In genomic region chr20:47150403-47151152, GRCh38 we compare ENCODE assay signal across 8 cellular contexts.
DNase-seq lines count a peak whose midpoint lies in the region; ATAC-seq, FAIRE-seq and TF ChIP-seq lines count a peak whose summit lies in the region.

No MANE protein-coding gene starts in this region.

- TF ChIP-seq EP300 in K562 (IDR thresholded peaks at IDR 0.05; ENCODE audit: low read length) = no peak

- no peaks in the 10 kb centered on the region for H3K9me3 ChIP-seq in K562 (replicated peaks; ENCODE audit: control insufficient read depth, insufficient read depth, low read depth, low read length)

- TF ChIP-seq POLR2A in K562 (conservative IDR thresholded peaks at IDR 0.05) = no peak

- 37% methylated on average over 10 of the region's 11 CpGs for WGBS in K562 (ENCODE audit: insufficient coverage, low coverage, missing lambda C conversion rate)

- peak; percentile 75 to 86 (median 82) for TF ChIP-seq CTCF in K562 (IDR thresholded peaks at IDR 0.05 in 2 of 3, conservative IDR thresholded peaks at IDR 0.05 in 1 of 3; ENCODE audit: insufficient read depth in 2 of 3, low read depth in 1 of 3, low read length in 3 of 3)

- peaks cover 22 to 47% of the 10 kb centered on the region in 2 experiments for H3K27me3 ChIP-seq in K562 (ENCODE audit: control insufficient read depth in 2 of 2, insufficient read depth in 2 of 2, low read length in 2 of 2)

- no peak overlapping the region for H3K4me2 ChIP-seq in K562 (ENCODE audit: insufficient read depth, low read length)

- FAIRE-seq in K562 (lab: Jason Lieb, UNC) = peak; percentile 97

- H3K9me1 ChIP-seq in K562 (ENCODE audit: control insufficient read depth, insufficient read depth, low read length) = no peaks in the 10 kb centered on the region

- no peak overlapping the region for H3K27ac ChIP-seq in K562 (ENCODE audit: extremely low read depth, low read depth, low read length)

- intact Hi-C loops in K562 (cut with micrococcal nuclease) = loop anchor here (1.0 to 5.0 kb wide), 2 partner anchors 378 to 392 kb away; no protein-coding TSS in a partner anchor

- CTCF ChIA-PET in K562 (lab: Yijun Ruan, JAX; ENCODE audit: low intra/inter-chr PET ratio) = interaction anchor here (0.6 to 1.2 kb wide), 2 partner anchors 392 to 732 kb away, joined by 3 read pairs; no protein-coding TSS in a partner anchor

- peak overlapping the region; percentile 64 for H2AFZ ChIP-seq in K562 (ENCODE audit: low read depth, low read length)

- POLR2A ChIA-PET in K562 (lab: Yijun Ruan, JAX) = interaction anchor here (0.6 kb wide), 1 partner anchor 280 kb away, joined by 3 read pairs; no protein-coding TSS in a partner anchor

- TF ChIP-seq RAD21 in K562 (CRISPR knock-in tag; conservative IDR thresholded peaks at IDR 0.05 in 1 of 2, IDR thresholded peaks at IDR 0.05 in 1 of 2) = peak; percentile 43 to 79

- in situ Hi-C loops in K562 (cut with MboI) = loop anchor here (10.0 kb wide), 1 partner anchor 396 kb away; no protein-coding TSS in a partner anchor

- no peak overlapping the region for H3K4me3 ChIP-seq in K562

- H3K36me3 ChIP-seq in K562 (ENCODE audit: control insufficient read depth, insufficient read depth, low read length) = no peaks in the 10 kb centered on the region

- ATAC-seq in K562 (peak; percentile 100), GM21515 (IDR thresholded peaks at IDR 0.05; ENCODE audit: unreplicated experiment) (no peak), HG02763 (IDR thresholded peaks at IDR 0.05; ENCODE audit: unreplicated experiment) (no peak)

- no peaks in the 10 kb centered on the region for H3K79me2 ChIP-seq in K562 (ENCODE audit: control insufficient read depth, insufficient read depth, low read length)

- 0 out of 2 replicates have a peak, but pooled peaks cover 4% of the 10 kb centered on the region for H4K20me1 ChIP-seq in K562 (replicated peaks; ENCODE audit: control insufficient read depth, insufficient read depth, low read length)

- DNase-seq in DMS 273 (lab: John Stamatoyannopoulos, UW; ENCODE audit: unreplicated experiment) (peak; percentile 73), HK-2 (ENCODE audit: unreplicated experiment) (peak; percentile 50), NOMO-1 (lab: John Stamatoyannopoulos, UW; ENCODE audit: unreplicated experiment in 2 of 2) (peak; percentile 14 to 33), K562 (ENCODE audit: extremely low read depth in 1 of 4, low spot score in 3 of 4) (peak; percentile 74 to 83 (median 79)), iPS-NIHi7 (ENCODE audit: extremely low spot score) (peak; percentile 94)
- DNase-seq in stimulated activated CD4-positive, alpha-beta T cell treated with anti-CD3 and anti-CD28 coated beads, TNF-alpha, amount 100 ng/mL, for 48 hours (ENCODE audit: low read depth in 3 of 3) = peak in 2 of 3 donors; percentile 0 to 2

- H3K9ac ChIP-seq in K562 (ENCODE audit: insufficient read depth in 1 of 2, low read depth in 2 of 2, low read length in 2 of 2) = no peak overlapping the region

- BruUV-seq in K562 (replicated peaks; lab: Mats Ljungman, UMichigan) = no TSS peak

- H3K4me1 ChIP-seq in K562 (replicated peaks in 1 of 2; ENCODE audit: control insufficient read depth in 2 of 2, insufficient read depth in 2 of 2, low read length in 2 of 2) = no peaks in the 10 kb centered on the region

TF ChIP-seq in K562, 482 proteins besides CTCF, POLR2A, EP300 and RAD21 (continues in another document):
- TF ChIP-seq CEBPZ (IDR thresholded peaks at IDR 0.05; ENCODE audit: borderline replicate concordance, low read depth, low read length) (no peak), MITF (IDR thresholded peaks at IDR 0.05) (peak; percentile 71), MYNN (IDR thresholded peaks at IDR 0.05) (no peak), MYNN (CRISPR knock-in tag; IDR thresholded peaks at IDR 0.05) (no peak), LEF1 (IDR thresholded peaks at IDR 0.05) (peak; percentile 38; the same call in 1 of the 2 replicates), CTCFL (IDR thresholded peaks at IDR 0.05; ENCODE audit: borderline replicate concordance, insufficient read depth, low read depth, low read length, poor library complexity, severe bottlenecking) (peak; percentile 98), CBFA2T2 (conservative IDR thresholded peaks at IDR 0.05) (peak; percentile 58), STAG1 (CRISPR knock-in tag; IDR thresholded peaks at IDR 0.05; ENCODE audit: borderline replicate concordance) (peak; percentile 51; the same call in 1 of the 2 replicates), RFX7 (CRISPR knock-in tag; IDR thresholded peaks at IDR 0.05) (no peak), ZNF124 (CRISPR knock-in tag; IDR thresholded peaks at IDR 0.05) (no peak), ZNF143 (CRISPR knock-in tag; IDR thresholded peaks at IDR 0.05) (peak; percentile 92), CTBP1 (IDR thresholded peaks at IDR 0.05; ENCODE audit: borderline replicate concordance) (peak; percentile 43; the same call in 1 of the 2 replicates), UBTF (IDR thresholded peaks at IDR 0.05; ENCODE audit: borderline replicate concordance in 1 of 2, low read depth in 2 of 2, low read length in 2 of 2) (no peak), TEAD2 (tag; IDR thresholded peaks at IDR 0.05) (peak; percentile 86), DIDO1 (tag; IDR thresholded peaks at IDR 0.05; ENCODE audit: low read depth) (peak; percentile 51; the same call in 1 of the 2 replicates), ZNF23 (CRISPR knock-in tag; IDR thresholded peaks at IDR 0.05) (no peak), HCFC1 (IDR thresholded peaks at IDR 0.05; ENCODE audit: low read depth, low read length) (peak; percentile 95)

Comparison
In these comparisons a context has a peak if more than half of its experiments do, and no peak if none do; other contexts are left out.
1. DNase-seq: peak in every context shown above with its lines; median percentile 94 in iPS-NIHi7; 79 in K562; 73 in DMS 273; 50 in HK-2; 24 in NOMO-1; 1 in stimulated activated CD4-positive, alpha-beta T cell treated with anti-CD3 and anti-CD28 coated beads, TNF-alpha, amount 100 ng/mL, for 48 hours.